30 cellular contexts compared by ENCODE assay signal in the genomic region with DNA sequence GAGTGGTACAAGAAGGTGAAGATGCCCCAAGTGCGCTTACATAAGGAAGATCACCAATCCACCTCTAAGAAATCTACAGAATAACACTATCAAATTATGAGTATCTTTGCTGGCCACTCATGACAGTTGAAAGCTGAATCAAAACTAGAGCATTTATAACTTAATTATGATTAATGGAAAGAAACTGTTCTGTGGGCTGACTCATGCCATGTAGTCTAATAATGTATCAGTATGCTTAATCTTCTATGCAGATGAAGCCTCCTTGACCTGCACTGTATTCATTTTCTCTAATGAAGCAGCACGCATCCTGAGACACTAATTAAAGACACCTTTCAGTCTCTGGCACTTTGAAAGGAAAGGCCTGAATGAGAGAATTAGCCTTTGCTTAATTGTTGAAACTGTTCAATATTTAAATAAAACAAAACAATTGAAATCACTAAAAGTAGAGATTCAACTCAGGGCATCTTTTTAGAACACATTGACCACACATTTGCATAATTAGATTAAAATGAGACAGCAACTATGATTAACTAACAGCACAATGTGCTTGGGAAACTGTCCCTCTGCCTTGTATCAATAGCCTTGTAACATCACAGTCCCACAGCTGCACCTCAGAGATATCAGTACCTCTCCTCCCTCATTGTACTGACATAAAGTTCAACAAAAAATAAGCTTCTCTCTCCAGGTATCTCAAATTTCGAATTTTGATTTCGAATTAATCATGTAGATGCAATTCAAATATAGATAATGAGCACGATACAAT.
"Had no signal": no experiment of that assay in that cellular context is flagged by ENCODE, and none has a peak within 500 bp of the region (broad histone marks: within the 10 kb centered on the region; RNA-seq: fewer than 3 reads in every experiment).

No MANE protein-coding gene starts in this region.

- H3K4me1 ChIP-seq: parathyroid adenoma, psoas muscle, right lobe of liver, sigmoid colon, suprapubic skin, testis, tibial artery, transverse colon, upper lobe of right lung, uterus had no signal

- H3K4me3 Mint-ChIP-seq: naive thymus-derived CD8-positive, alpha-beta T cell; natural killer cell treated with Interleukin-12 subunit alpha and Interleukin-12 subunit beta and Interleukin-15 and Interleukin-18, amount 100 ng/mL, for 72 hours; nephron progenitor cell; neural crest cell; stimulated activated memory B cell treated with anti-CD40 and anti-IgM and Interleukin-4, amounts not matched to agents 10 μg/mL and 1 μg/mL and 100 μg/mL, for 72 hours; stimulated activated naive CD8-positive, alpha-beta T cell treated with anti-CD3 and anti-CD28 coated beads, Interleukin-15, amount 100 ng/mL, for 72 hours; type B pancreatic cell had no signal

- H3K79me2 ChIP-seq: parathyroid adenoma had no signal

- H3K4me3 ChIP-seq: ovary, psoas muscle, right lobe of liver, sigmoid colon, suprapubic skin, testis, tibial artery, transverse colon, upper lobe of right lung, uterus had no signal

- H3K27ac ChIP-seq: ovary, parathyroid adenoma, psoas muscle, right lobe of liver, sigmoid colon, suprapubic skin, testis, tibial artery, transverse colon, upper lobe of right lung, uterus had no signal

- H3K36me3 ChIP-seq: ovary, right lobe of liver, sigmoid colon, suprapubic skin, transverse colon, upper lobe of right lung, uterus had no signal

- H3K9me3 ChIP-seq: ovary, psoas muscle, right lobe of liver, sigmoid colon, suprapubic skin, testis, tibial artery, transverse colon, upper lobe of right lung, uterus had no signal

- H3K9ac ChIP-seq: parathyroid adenoma had no signal

- H3K27me3 ChIP-seq: ovary, right lobe of liver, sigmoid colon, suprapubic skin, testis, tibial artery, transverse colon, upper lobe of right lung, uterus had no signal

- ATAC-seq: naive thymus-derived CD8-positive, alpha-beta T cell; natural killer cell treated with Interleukin-12 subunit alpha and Interleukin-12 subunit beta and Interleukin-15 and Interleukin-18, amount 100 ng/mL, for 72 hours; psoas muscle; right cardiac atrium; right lobe of liver; stimulated activated memory B cell treated with anti-CD40 and anti-IgM and Interleukin-4, amounts not matched to agents 10 μg/mL and 1 μg/mL and 100 μg/mL, for 72 hours; stimulated activated naive CD8-positive, alpha-beta T cell treated with anti-CD3 and anti-CD28 coated beads, Interleukin-15, amount 100 ng/mL, for 72 hours; stimulated activated naive CD8-positive, alpha-beta T cell treated with anti-CD3 and anti-CD28 coated beads, Interleukin-15, Interleukin-2, amounts not matched to agents 100 U/mL and 50 U/mL, for 24 hours; upper lobe of right lung had no signal

- H3K36me3 Mint-ChIP-seq: type B pancreatic cell had no signal

- H3K4me1 Mint-ChIP-seq: neural crest cell; stimulated activated memory B cell treated with anti-CD40 and anti-IgM and Interleukin-4, amounts not matched to agents 10 μg/mL and 1 μg/mL and 100 μg/mL, for 72 hours; stimulated activated naive CD8-positive, alpha-beta T cell treated with anti-CD3 and anti-CD28 coated beads, Interleukin-15, amount 100 ng/mL, for 72 hours had no signal

- H2AFZ ChIP-seq: parathyroid adenoma had no signal

- H3K27ac Mint-ChIP-seq: naive thymus-derived CD8-positive, alpha-beta T cell; natural killer cell treated with Interleukin-12 subunit alpha and Interleukin-12 subunit beta and Interleukin-15 and Interleukin-18, amount 100 ng/mL, for 72 hours; nephron progenitor cell; progenitor cell of endocrine pancreas; stimulated activated memory B cell treated with anti-CD40 and anti-IgM and Interleukin-4, amounts not matched to agents 10 μg/mL and 1 μg/mL and 100 μg/mL, for 72 hours; type B pancreatic cell had no signal

- H3K9me3 Mint-ChIP-seq: neural crest cell; stimulated activated naive CD8-positive, alpha-beta T cell treated with anti-CD3 and anti-CD28 coated beads, Interleukin-15, amount 100 ng/mL, for 72 hours; type B pancreatic cell had no signal

- DNase-seq: naive thymus-derived CD8-positive, alpha-beta T cell; nephron progenitor cell; occipital lobe; ovary; posterior cingulate gyrus; psoas muscle; right cardiac atrium; right lobe of liver; sigmoid colon; small intestine; stimulated activated CD4-positive, alpha-beta T cell treated with anti-CD3 and anti-CD28 coated beads, Interleukin-15, amount 100 ng/mL, for 24 hours; stimulated activated CD4-positive, alpha-beta T cell treated with anti-CD3 and anti-CD28 coated beads, Interleukin-2, amount 100 ng/mL, for 24 hours; stimulated activated CD4-positive, alpha-beta T cell treated with anti-CD3 and anti-CD28 coated beads, Interleukin-2, amount 100 ng/mL, for 48 hours; stimulated activated CD4-positive, alpha-beta T cell treated with anti-CD3 and anti-CD28 coated beads, Interleukin-4, amount 100 ng/mL, for 24 hours; stimulated activated naive CD4-positive, alpha-beta T cell; stimulated activated naive CD8-positive, alpha-beta T cell treated with anti-CD3 and anti-CD28 coated beads, Interleukin-15, amount 100 ng/mL, for 72 hours; stimulated activated naive CD8-positive, alpha-beta T cell treated with anti-CD3 and anti-CD28 coated beads, Interleukin-15, Interleukin-2, amounts not matched to agents 100 U/mL and 50 U/mL, for 24 hours; substantia nigra; testis; tibial artery; transverse colon; upper lobe of right lung; uterus had no signal

- H3K27me3 Mint-ChIP-seq: naive thymus-derived CD8-positive, alpha-beta T cell; natural killer cell treated with Interleukin-12 subunit alpha and Interleukin-12 subunit beta and Interleukin-15 and Interleukin-18, amount 100 ng/mL, for 72 hours; progenitor cell of endocrine pancreas; stimulated activated memory B cell treated with anti-CD40 and anti-IgM and Interleukin-4, amounts not matched to agents 10 μg/mL and 1 μg/mL and 100 μg/mL, for 72 hours; stimulated activated naive CD8-positive, alpha-beta T cell treated with anti-CD3 and anti-CD28 coated beads, Interleukin-15, amount 100 ng/mL, for 72 hours; type B pancreatic cell had no signal
